17 cellular contexts compared by ENCODE assay signal in genomic region chr5:2206244-2207108, GRCh38.
"Had no signal": no experiment of that assay in that cellular context is flagged by ENCODE, and none has a peak within 500 bp of the region (broad histone marks: within the 10 kb centered on the region; RNA-seq: fewer than 3 reads in every experiment).

No MANE protein-coding gene starts in this region.

- H3K9me3 ChIP-seq: esophagus squamous epithelium, right atrium auricular region, thyroid gland had no signal

- ATAC-seq: left ventricle myocardium superior; stimulated activated naive B cell treated with anti-CD40 and anti-IgM and Interleukin-4, amounts not matched to agents 10 μg/mL and 1 μg/mL and 100 μg/mL, for 72 hours had no signal

- H3K36me3 ChIP-seq: esophagus squamous epithelium, right atrium auricular region, thyroid gland had no signal

- H3K9ac ChIP-seq: parathyroid adenoma had no signal

- H3K27ac ChIP-seq: esophagus squamous epithelium, parathyroid adenoma, right atrium auricular region, skin epidermis, thyroid gland had no signal

- DNase-seq: activated CD4-positive, CD25-positive, alpha-beta regulatory T cell; activated effector memory CD4-positive, alpha-beta T cell treated with anti-CD3 and anti-CD28 coated beads, Interleukin-2, amount 50 U/mL, for 16 hours; activated T-cell treated with anti-CD3 and anti-CD28 coated beads, Interleukin-2, amount 50 U/mL, for 48 hours; caudate nucleus; effector CD4-positive, alpha-beta T cell; esophagus squamous epithelium; hippocampal formation; kidney; left ventricle myocardium superior; mesenchymal stem cell; stimulated activated CD4-positive, alpha-beta T cell treated with anti-CD3 and anti-CD28 coated beads, Interleukin-15, amount 100 ng/mL, for 24 hours; stimulated activated CD4-positive, alpha-beta T cell treated with anti-CD3 and anti-CD28 coated beads, Interleukin-4, amount 100 ng/mL, for 1 hour; stimulated activated naive B cell treated with anti-CD40 and anti-IgM and Interleukin-4, amounts not matched to agents 10 μg/mL and 1 μg/mL and 100 μg/mL, for 72 hours; thyroid gland had no signal

- H3K4me1 ChIP-seq: esophagus squamous epithelium, parathyroid adenoma, right atrium auricular region, thyroid gland had no signal

- H3K27me3 ChIP-seq: right atrium auricular region, thyroid gland had no signal

- H3K4me3 ChIP-seq: esophagus squamous epithelium, right atrium auricular region, skin epidermis, thyroid gland had no signal
